1 cellular context compared by ENCODE assay signal in genomic region chr6:79777713-79778579, GRCh38.
A peak's percentile ranks its signal among the peaks of the same experiment; 100 is the strongest.
TF ChIP-seq lines count a peak whose summit lies in the region.

No MANE protein-coding gene starts in this region.

TF ChIP-seq in HepG2, 621 proteins besides CTCF, POLR2A, EP300 and RAD21 (continued from another document and continues in another):
- no peak for TF ChIP-seq PRDM10 (CRISPR knock-in tag; IDR thresholded peaks at IDR 0.05; ENCODE audit: low read depth)
- no peak for TF ChIP-seq HDAC6 (IDR thresholded peaks at IDR 0.05; ENCODE audit: low read depth, low read length)
- TF ChIP-seq ZNF317 (CRISPR knock-in tag; IDR thresholded peaks at IDR 0.05): 0 out of 2 replicates have a peak, but pooled peaks have one; percentile 45
- TF ChIP-seq IRF9 (CRISPR knock-in tag; IDR thresholded peaks at IDR 0.05; ENCODE audit: borderline replicate concordance): 0 out of 2 replicates have a peak, but pooled peaks have one; percentile 47
- TF ChIP-seq ZSCAN22 (CRISPR knock-in tag; IDR thresholded peaks at IDR 0.05): no peak
- 0 out of 2 replicates have a peak, but pooled peaks have one; percentile 17 for TF ChIP-seq RXRB (CRISPR knock-in tag; IDR thresholded peaks at IDR 0.05; ENCODE audit: borderline replicate concordance)
- TF ChIP-seq RXRA (CRISPR knock-in tag; IDR thresholded peaks at IDR 0.05): 0 out of 2 replicates have a peak, but pooled peaks have one; percentile 16
- TF ChIP-seq ATF2 (CRISPR knock-in tag; IDR thresholded peaks at IDR 0.05): 0 out of 2 replicates have a peak, but pooled peaks have one; percentile 65
- TF ChIP-seq GLI4 (CRISPR knock-in tag; IDR thresholded peaks at IDR 0.05; ENCODE audit: borderline replicate concordance): no peak
- TF ChIP-seq ZNF580 (CRISPR knock-in tag; IDR thresholded peaks at IDR 0.05; ENCODE audit: borderline replicate concordance, low read depth): peak; percentile 84; the same call in 1 of the 2 replicates
- no peak for TF ChIP-seq ZBTB39 (CRISPR knock-in tag; IDR thresholded peaks at IDR 0.05)
- TF ChIP-seq SP4 (CRISPR knock-in tag; IDR thresholded peaks at IDR 0.05): no peak
- 0 out of 2 replicates have a peak, but pooled peaks have one; percentile 13 for TF ChIP-seq ATF3 (CRISPR knock-in tag; IDR thresholded peaks at IDR 0.05)
- TF ChIP-seq POGZ (CRISPR knock-in tag; IDR thresholded peaks at IDR 0.05): peak; percentile 62
- no peak for TF ChIP-seq HOXA7 (CRISPR knock-in tag; IDR thresholded peaks at IDR 0.05)
- no peak for TF ChIP-seq ZNF614 (CRISPR knock-in tag; IDR thresholded peaks at IDR 0.05; ENCODE audit: borderline replicate concordance)
- TF ChIP-seq POLR2AphosphoS5 (IDR thresholded peaks at IDR 0.05; ENCODE audit: low read depth, low read length): no peak
- TF ChIP-seq SNAPC5 (CRISPR knock-in tag; IDR thresholded peaks at IDR 0.05; ENCODE audit: borderline replicate concordance): no peak
- no peak for TF ChIP-seq BCL3 (CRISPR knock-in tag; IDR thresholded peaks at IDR 0.05)
- TF ChIP-seq ZNF468 (CRISPR knock-in tag; IDR thresholded peaks at IDR 0.05): no peak
- TF ChIP-seq PLRG1 (conservative IDR thresholded peaks at IDR 0.05): no peak
- peak; percentile 65 for TF ChIP-seq GABPB1 (CRISPR knock-in tag; IDR thresholded peaks at IDR 0.05)
- no peak for TF ChIP-seq SRY (CRISPR knock-in tag; IDR thresholded peaks at IDR 0.05)
- TF ChIP-seq GATAD2A (CRISPR knock-in tag; IDR thresholded peaks at IDR 0.05): 0 out of 2 replicates have a peak, but pooled peaks have one; percentile 25
- TF ChIP-seq NAIF1 (CRISPR knock-in tag; IDR thresholded peaks at IDR 0.05; ENCODE audit: borderline replicate concordance): no peak
- no peak for TF ChIP-seq ZMYM3 (CRISPR knock-in tag; IDR thresholded peaks at IDR 0.05)
- peak; percentile 45; the same call in 1 of the 2 replicates for TF ChIP-seq ZBTB7B (CRISPR knock-in tag; IDR thresholded peaks at IDR 0.05)
- TF ChIP-seq NRL (CRISPR knock-in tag; IDR thresholded peaks at IDR 0.05; ENCODE audit: borderline replicate concordance): peak; percentile 27; the same call in 1 of the 2 replicates
- 0 out of 2 replicates have a peak, but pooled peaks have one; percentile 20 for TF ChIP-seq ERF (CRISPR knock-in tag; IDR thresholded peaks at IDR 0.05)
- no peak for TF ChIP-seq PHF5A (CRISPR knock-in tag; IDR thresholded peaks at IDR 0.05; ENCODE audit: low read depth, unreplicated experiment)
- TF ChIP-seq FOXK1 (CRISPR knock-in tag; IDR thresholded peaks at IDR 0.05; ENCODE audit: borderline replicate concordance, low read depth): no peak
- TF ChIP-seq MTF2 (CRISPR knock-in tag; IDR thresholded peaks at IDR 0.05; ENCODE audit: borderline replicate concordance): peak; percentile 63; the same call in 1 of the 2 replicates
- TF ChIP-seq ARNT (IDR thresholded peaks at IDR 0.05): no peak
- TF ChIP-seq KDM3A (CRISPR knock-in tag; IDR thresholded peaks at IDR 0.05; ENCODE audit: low read depth): 0 out of 2 replicates have a peak, but pooled peaks have one; percentile 28
- no peak for TF ChIP-seq ZNF318 (CRISPR knock-in tag; IDR thresholded peaks at IDR 0.05)
- TF ChIP-seq PCBP1 (IDR thresholded peaks at IDR 0.05; ENCODE audit: borderline replicate concordance, low read depth, low read length): no peak
